17 cellular contexts compared by ENCODE assay signal in genomic region chr17:18117974-18118632, GRCh38. TPM values are rescaled to one million over a fixed set of nuclear protein-coding genes. Genes with fewer than 3 reads are reported as not detected.
DNase-seq lines count a peak whose midpoint lies in the region; ATAC-seq, FAIRE-seq and TF ChIP-seq lines count a peak whose summit lies in the region.
"Had no signal": no experiment of that assay in that cellular context is flagged by ENCODE, and none has a peak within 500 bp of the region (broad histone marks: within the 10 kb centered on the region; RNA-seq: fewer than 3 reads in every experiment).

No MANE protein-coding gene starts in this region.

- H2AK5ac ChIP-seq in neuronal stem cell (ENCODE audit: low read depth, low read length): peak overlapping the region; percentile 97

- H3K23ac ChIP-seq in neuronal stem cell (ENCODE audit: low read depth, low read length, poor library complexity): no peak overlapping the region

- H3K4me3 ChIP-seq in neuronal stem cell (ENCODE audit: low read length in 2 of 2) (no peak overlapping the region), Peyer's patch (no peak overlapping the region)
- H3K4me3 ChIP-seq: GM12878, K562 had no signal

- no peak overlapping the region for H4K91ac ChIP-seq in neuronal stem cell (ENCODE audit: low read depth, low read length, poor library complexity)

- H3K9ac ChIP-seq in neuronal stem cell (ENCODE audit: low read depth, low read length, poor library complexity): no peak overlapping the region

- H3K14ac ChIP-seq in neuronal stem cell (ENCODE audit: low read length): no peak overlapping the region

- H3K36me3 ChIP-seq in neuronal stem cell (replicated peaks in 1 of 2; ENCODE audit: control insufficient read depth in 2 of 2, insufficient read depth in 2 of 2, low read length in 2 of 2): no peaks in the 10 kb centered on the region
- H3K36me3 ChIP-seq in Peyer's patch: no peaks in the 10 kb centered on the region

- no peaks in the 10 kb centered on the region for H3K27me3 Mint-ChIP-seq in progenitor cell of endocrine pancreas

- H3K4me1 ChIP-seq in neuronal stem cell (ENCODE audit: control insufficient read depth in 2 of 2, insufficient read depth in 1 of 2, low read depth in 1 of 2, low read length in 2 of 2) (peaks cover 4 to 11% of the 10 kb centered on the region in 2 donors), Peyer's patch (no peaks in the 10 kb centered on the region)

- no peaks in the 10 kb centered on the region for H3K27me3 ChIP-seq in neuronal stem cell (ENCODE audit: control insufficient read depth in 3 of 3, insufficient read depth in 3 of 3, low read depth in 1 of 3, low read length in 3 of 3)
- no peaks in the 10 kb centered on the region for H3K27me3 ChIP-seq in Peyer's patch

- H3K4me2 ChIP-seq in neuronal stem cell (ENCODE audit: insufficient read depth, low read length, poor library complexity, severe bottlenecking): no peak overlapping the region

- no peak for DNase-seq in HTR-8/SVneo (ENCODE audit: insufficient read length, low spot score)
- DNase-seq in SW480 (ENCODE audit: low spot score): peak; percentile 33
- DNase-seq in left kidney (ENCODE audit: low read depth, low spot score): peak; percentile 89
- no peak for DNase-seq in neuronal stem cell (ENCODE audit: low spot score)
- DNase-seq in progenitor cell of endocrine pancreas (ENCODE audit: low spot score, unreplicated experiment): no peak
- DNase-seq in Peyer's patch: no peak
- DNase-seq: AML-193, H9, NCI-H1436 treated with DMSO at 0.1 percent for 48 hours, NCI-H2081, NCI-H69, PC-3 had no signal

- peak overlapping the region; percentile 44 for H2BK5ac ChIP-seq in neuronal stem cell (ENCODE audit: low read length)

- TF ChIP-seq CTCF in progenitor cell of endocrine pancreas (IDR thresholded peaks at IDR 0.05; ENCODE audit: unreplicated experiment) (no peak), Peyer's patch (IDR thresholded peaks at IDR 0.05) (no peak)

- peaks cover 2% of the 10 kb centered on the region for H3K36me3 Mint-ChIP-seq in progenitor cell of endocrine pancreas (ENCODE audit: insufficient read depth)

- no peak overlapping the region for H3K4me3 Mint-ChIP-seq in progenitor cell of endocrine pancreas (ENCODE audit: low read depth)
- H3K4me3 Mint-ChIP-seq: H9 had no signal

- peak overlapping the region; percentile 11 for H2AFZ ChIP-seq in neuronal stem cell (ENCODE audit: low read length)

- TF ChIP-seq POLR2A in Peyer's patch (IDR thresholded peaks at IDR 0.05): no peak

- no peak overlapping the region for H4K8ac ChIP-seq in neuronal stem cell (ENCODE audit: low read depth, low read length)

- H3K9me3 ChIP-seq in neuronal stem cell (replicated peaks in 1 of 2; ENCODE audit: control insufficient read depth in 2 of 2, insufficient read depth in 1 of 2, low read depth in 1 of 2, low read length in 2 of 2) (peaks cover 14 to 17% of the 10 kb centered on the region in 2 donors), Peyer's patch (no peaks in the 10 kb centered on the region)

- no peak overlapping the region for H2BK120ac ChIP-seq in neuronal stem cell (ENCODE audit: low read depth, low read length)

- H3K18ac ChIP-seq in neuronal stem cell (ENCODE audit: low read length): peak overlapping the region; percentile 73

- H3K27ac ChIP-seq in neuronal stem cell (replicated peaks; ENCODE audit: low read length) (no peak overlapping the region), Peyer's patch (no peak overlapping the region)

- H3K27ac Mint-ChIP-seq in progenitor cell of endocrine pancreas: no peak overlapping the region
- H3K27ac Mint-ChIP-seq: H9 had no signal

- FAIRE-seq in HTR-8/SVneo (lab: Jason Lieb, UNC): peak; percentile 9
- FAIRE-seq: GM12878, GM18507, K562 had no signal

- no peak overlapping the region for H2BK12ac ChIP-seq in neuronal stem cell (ENCODE audit: low read length)

- peaks cover 3% of the 10 kb centered on the region for H3K9me3 Mint-ChIP-seq in progenitor cell of endocrine pancreas (ENCODE audit: low read depth)

- no peaks in the 10 kb centered on the region for H3K4me1 Mint-ChIP-seq in progenitor cell of endocrine pancreas (ENCODE audit: low read depth)

- no peak for ATAC-seq in HG03175 (IDR thresholded peaks at IDR 0.05; ENCODE audit: unreplicated experiment)
- ATAC-seq: GM12878, K562, PC-3 had no signal

- peak overlapping the region; percentile 88 for H2BK15ac ChIP-seq in neuronal stem cell (ENCODE audit: low read length)

- no CpG with 5 or more reads among the region's 10 CpGs for WGBS in neuronal stem cell (ENCODE audit: extremely low coverage in 2 of 2, insufficient read length in 2 of 2, insufficient replicate concordance in 1 of 2), 2 donors

- no peaks in the 10 kb centered on the region for H3K79me1 ChIP-seq in neuronal stem cell (ENCODE audit: low read depth, low read length)

- no peak overlapping the region for H3K4ac ChIP-seq in neuronal stem cell (ENCODE audit: low read length)

RNA-seq across cellular contexts. Expression of gene MYO15A, which starts 9.5 kb away (rescaled TPM):
- 1.3 TPM for polyA plus RNA-seq in neuronal stem cell (2013, experiment 1 of 2)
- polyA plus RNA-seq in neuronal stem cell (2013, experiment 2 of 2): 1.4 TPM
- 3.3 and 3.9 TPM in 2 replicates for total RNA-seq in progenitor cell of endocrine pancreas
- total RNA-seq in Peyer's patch: 1 to 10 TPM in 3 of 4 donors, not detected in 1; 3.6 to 5.0 (median 3.8) TPM
- total RNA-seq: HT1080 had no signal

RNA-seq across cellular contexts. Expression of gene DRG2, which starts 30.4 kb away (rescaled TPM):
- 21.8 TPM for polyA plus RNA-seq in neuronal stem cell (2013, experiment 1 of 2)
- polyA plus RNA-seq in neuronal stem cell (2013, experiment 2 of 2): 20.9 TPM
- total RNA-seq in progenitor cell of endocrine pancreas (42.9 and 49.3 TPM in 2 replicates), Peyer's patch (10 to 100 TPM; 24.0 to 65.2 (median 48.5) TPM)

Comparison
In these comparisons a context has a peak if more than half of its experiments do, and no peak if none do; other contexts are left out.
1. DNase-seq: peak in SW480 (single experiment) and left kidney (single experiment); none in HTR-8/SVneo (single experiment), neuronal stem cell (single experiment), progenitor cell of endocrine pancreas (single experiment) and Peyer's patch (0 of 3).